ENCODE assay signal across 13 cellular contexts in the genomic region with DNA sequence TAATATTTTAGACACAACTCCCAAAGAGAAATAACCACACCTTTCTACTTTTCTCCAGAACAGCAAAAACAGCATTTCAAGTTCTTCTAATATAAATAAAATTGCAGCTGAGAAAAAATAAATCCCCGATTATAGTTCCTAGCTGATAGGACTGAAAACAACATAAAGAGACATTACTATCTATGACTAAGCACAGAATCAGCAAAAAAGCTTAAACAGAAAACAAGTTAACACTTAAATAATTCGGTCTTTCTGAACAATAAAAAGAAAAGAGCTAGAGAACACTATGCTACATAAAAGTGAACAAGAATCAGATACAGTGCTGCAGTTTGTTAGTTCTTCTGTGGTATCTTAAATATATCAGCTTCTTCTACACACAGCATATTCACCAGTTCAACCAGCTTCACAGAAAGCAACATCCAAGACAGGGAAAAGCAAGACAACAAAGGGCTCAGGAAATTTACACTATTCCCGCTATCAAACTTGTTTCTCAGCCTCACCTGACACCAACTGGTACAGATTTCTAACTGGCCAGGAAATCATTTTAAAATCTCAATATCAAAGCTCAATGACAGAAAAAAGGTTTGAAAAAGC. TPM values are rescaled to one million over a fixed set of nuclear protein-coding genes. Genes with fewer than 3 reads are reported as not detected.
A peak's percentile ranks its signal among the peaks of the same experiment; 100 is the strongest.
DNase-seq lines count a peak whose midpoint lies in the region; ATAC-seq and TF ChIP-seq lines count a peak whose summit lies in the region.
"Had no signal": no experiment of that assay in that cellular context is flagged by ENCODE, and none has a peak within 500 bp of the region (broad histone marks: within the 10 kb centered on the region; RNA-seq: fewer than 3 reads in every experiment).

No MANE protein-coding gene starts in this region.

- H3K4me3 ChIP-seq in HUES6 (ENCODE audit: low read depth, low read length) (no peak overlapping the region), astrocyte of the spinal cord (ENCODE audit: low read depth, low read length) (no peak overlapping the region), left lung (no peak overlapping the region), tibial nerve (no peak overlapping the region), coronary artery (no peak overlapping the region)

- no peaks in the 10 kb centered on the region for H3K27me3 ChIP-seq in HUES6 (ENCODE audit: control insufficient read depth, insufficient read depth, low read length)
- H3K27me3 ChIP-seq in left lung = no peaks in the 10 kb centered on the region
- no peaks in the 10 kb centered on the region for H3K27me3 ChIP-seq in tibial nerve

- peaks cover 28% of the 10 kb centered on the region for H3K36me3 ChIP-seq in HUES6 (ENCODE audit: control insufficient read depth, insufficient read depth, low read length)
- H3K36me3 ChIP-seq in left lung = peaks cover 0 to 39% of the 10 kb centered on the region in 2 donors
- peaks cover 0 to 34% (median 0%) of the 10 kb centered on the region in 3 donors for H3K36me3 ChIP-seq in tibial nerve

- DNase-seq in astrocyte of the spinal cord (ENCODE audit: low read depth, low spot score) = peak; percentile 55
- no peak for DNase-seq in left lung
- no peak for DNase-seq in tibial nerve (ENCODE audit: low spot score in 2 of 2)
- DNase-seq in coronary artery (ENCODE audit: low spot score) = no peak
- no peak for DNase-seq in NCI-H69 (lab: John Stamatoyannopoulos, UW)
- DNase-seq in EL = no peak
- DNase-seq: activated CD8-positive, alpha-beta memory T cell treated with anti-CD3 and anti-CD28 coated beads for 24 hours; activated naive CD4-positive, alpha-beta T cell treated with anti-CD3 and anti-CD28 coated beads, Interleukin-2, amount 50 U/mL, for 16 hours; glutamatergic neuron; NCI-H2081 treated with DMSO at 0.1 percent for 48 hours; substantia nigra had no signal

- TF ChIP-seq EP300 in tibial nerve (IDR thresholded peaks at IDR 0.05) = no peak

- H3K4me1 ChIP-seq in HUES6 (ENCODE audit: control insufficient read depth, insufficient read depth, low read length) (peaks cover 24% of the 10 kb centered on the region), left lung (peaks cover 0 to 10% of the 10 kb centered on the region in 2 donors), tibial nerve (peaks cover 0 to 23% (median 2%) of the 10 kb centered on the region in 4 donors)

- no peak for TF ChIP-seq POLR2A in tibial nerve (IDR thresholded peaks at IDR 0.05)

- no peak for ATAC-seq in left lung
- ATAC-seq in GM21723 (IDR thresholded peaks at IDR 0.05; ENCODE audit: unreplicated experiment) = no peak

- TF ChIP-seq CTCF in astrocyte of the spinal cord (IDR thresholded peaks at IDR 0.05; ENCODE audit: low read depth, low read length) (no peak), left lung (IDR thresholded peaks at IDR 0.05) (no peak), tibial nerve (IDR thresholded peaks at IDR 0.05) (no peak), coronary artery (IDR thresholded peaks at IDR 0.05) (no peak)

- in situ Hi-C loops in astrocyte of the spinal cord (cut with HindIII; ENCODE audit: low sequenced_read_pairs) = no loop called here

- no peak overlapping the region for H3K9ac ChIP-seq in HUES6 (ENCODE audit: low read length)

- H3K9me3 ChIP-seq in HUES6 (ENCODE audit: control insufficient read depth, insufficient read depth, low read depth, low read length) (no peaks in the 10 kb centered on the region), left lung (no peaks in the 10 kb centered on the region), tibial nerve (no peaks in the 10 kb centered on the region)

- H3K27ac ChIP-seq in HUES6 (ENCODE audit: low read depth, low read length) (peak overlapping the region; percentile 60), left lung (peak overlapping the region; percentile 11 to 34), tibial nerve (peak overlapping the region in 3 of 4 donors; percentile 7 to 52 (median 17)), coronary artery (no peak overlapping the region)

- WGBS in tibial nerve, 2 donors = 50 to 54% methylated on average over 3 of the region's 3 CpGs

- intact Hi-C loops in left lung (cut with DNase I) = no loop called here

RNA-seq across cellular contexts. Expression of gene FEZ2, which starts 28.6 kb away (rescaled TPM):
- total RNA-seq in left lung = 10 to 100 TPM; 47.5 to 53.2 TPM
- 10 to 100 TPM; 42.4 to 93.8 (median 61.1) TPM for total RNA-seq in tibial nerve

Comparison
In these comparisons a context has a peak if more than half of its experiments do, and no peak if none do; other contexts are left out.
1. H3K27ac ChIP-seq: peak in HUES6 (single experiment), left lung (2 of 2) and tibial nerve (3 of 4); none in coronary artery (0 of 2).